In genomic region chr7:158296798-158297104, GRCh38 we compare ENCODE assay signal across 23 cellular contexts.
"Had no signal": no experiment of that assay in that cellular context is flagged by ENCODE, and none has a peak within 500 bp of the region (broad histone marks: within the 10 kb centered on the region; RNA-seq: fewer than 3 reads in every experiment).

No MANE protein-coding gene starts in this region.

- H3K9me3 Mint-ChIP-seq: activated CD8-positive, alpha-beta T cell treated with anti-CD3 and anti-CD28 coated beads for 36 hours; activated T-cell treated with anti-CD3 and anti-CD28 coated beads, Interleukin-2, amount 50 U/mL, for 24 hours; central memory CD8-positive, alpha-beta T cell; T-helper 1 cell treated with Interleukin-12 subunit alpha and Interleukin-12 subunit beta and Interleukin-4 antibody, amounts not matched to agents 30 μg/mL and 1 μg/mL, for 36 hours had no signal

- ATAC-seq: activated CD4-positive, CD25-positive, alpha-beta regulatory T cell treated with anti-CD3 and anti-CD28 coated beads, Interleukin-2, amount 50 U/mL, for 24 hours; activated CD8-positive, alpha-beta T cell treated with anti-CD3 and anti-CD28 coated beads for 36 hours; activated naive CD4-positive, alpha-beta T cell treated with anti-CD3 and anti-CD28 coated beads, Interleukin-2, amount 50 U/mL, for 72 hours; activated naive CD8-positive, alpha-beta T cell treated with anti-CD3 and anti-CD28 coated beads, Interleukin-2, amount 50 U/mL, for 24 hours; body of pancreas had no signal

- H3K27ac Mint-ChIP-seq: activated CD8-positive, alpha-beta T cell treated with anti-CD3 and anti-CD28 coated beads for 36 hours; activated naive CD4-positive, alpha-beta T cell treated with anti-CD3 and anti-CD28 coated beads, Interleukin-2, amount 50 U/mL, for 72 hours; activated naive CD8-positive, alpha-beta T cell treated with anti-CD3 and anti-CD28 coated beads, Interleukin-2, amount 50 U/mL, for 24 hours; activated T-cell treated with anti-CD3 and anti-CD28 coated beads, Interleukin-2, amount 50 U/mL, for 24 hours; activated T-helper 1 cell treated with anti-CD3 and anti-CD28 coated beads, Interleukin-12 subunit alpha, Interleukin-12 subunit beta, Interleukin-2, Interleukin-4 antibody, amounts not matched to agents 30 ng/mL and 10 ng/mL and 1 ng/mL, durations not matched to agents 14 hours and 24 hours and 36 hours; T-helper 1 cell treated with Interleukin-12 subunit alpha and Interleukin-12 subunit beta and Interleukin-4 antibody, amounts not matched to agents 30 μg/mL and 1 μg/mL, for 36 hours had no signal

- H3K4me3 Mint-ChIP-seq: activated CD8-positive, alpha-beta T cell treated with anti-CD3 and anti-CD28 coated beads for 36 hours; activated naive CD8-positive, alpha-beta T cell treated with anti-CD3 and anti-CD28 coated beads, Interleukin-2, amount 50 U/mL, for 24 hours; activated T-cell treated with anti-CD3 and anti-CD28 coated beads, Interleukin-2, amount 50 U/mL, for 24 hours; activated T-helper 1 cell treated with anti-CD3 and anti-CD28 coated beads, Interleukin-12 subunit alpha, Interleukin-12 subunit beta, Interleukin-2, Interleukin-4 antibody, amounts not matched to agents 30 ng/mL and 10 ng/mL and 1 ng/mL, durations not matched to agents 14 hours and 24 hours and 36 hours; central memory CD8-positive, alpha-beta T cell; T-helper 1 cell treated with Interleukin-12 subunit alpha and Interleukin-12 subunit beta and Interleukin-4 antibody, amounts not matched to agents 30 μg/mL and 1 μg/mL, for 36 hours had no signal

- H3K27ac ChIP-seq: ascending aorta, body of pancreas, Peyer's patch, RWPE1 had no signal

- H3K4me1 Mint-ChIP-seq: activated naive CD8-positive, alpha-beta T cell treated with anti-CD3 and anti-CD28 coated beads, Interleukin-2, amount 50 U/mL, for 24 hours; central memory CD8-positive, alpha-beta T cell had no signal

- H3K27me3 Mint-ChIP-seq: activated naive CD8-positive, alpha-beta T cell treated with anti-CD3 and anti-CD28 coated beads, Interleukin-2, amount 50 U/mL, for 24 hours had no signal

- DNase-seq: activated CD4-positive, alpha-beta T cell treated with anti-CD3 and anti-CD28 coated beads for 4 hours; activated CD8-positive, alpha-beta T cell treated with anti-CD3 and anti-CD28 coated beads for 36 hours; activated effector memory CD4-positive, alpha-beta T cell treated with anti-CD3 and anti-CD28 coated beads, Interleukin-2, amount 50 U/mL, for 16 hours; activated naive CD4-positive, alpha-beta T cell treated with Interleukin-2 at 50 U/mL for 16 hours; activated naive CD8-positive, alpha-beta T cell treated with anti-CD3 and anti-CD28 coated beads, Interleukin-2, amount 50 U/mL, for 24 hours; activated T-cell treated with anti-CD3 and anti-CD28 coated beads, Interleukin-2, amount 50 U/mL, for 24 hours; amniotic stem cell; body of pancreas; Kasumi-1; NCI-H1105 treated with DMSO at 0.1 percent for 48 hours; NCI-H1436 treated with DMSO at 0.1 percent for 48 hours; NCI-H187; NCI-H2081; NCI-H524; SHP77 treated with DMSO at 0.1 percent for 48 hours had no signal

- H3K4me3 ChIP-seq: ascending aorta, body of pancreas, Peyer's patch had no signal
